In the genomic region with DNA sequence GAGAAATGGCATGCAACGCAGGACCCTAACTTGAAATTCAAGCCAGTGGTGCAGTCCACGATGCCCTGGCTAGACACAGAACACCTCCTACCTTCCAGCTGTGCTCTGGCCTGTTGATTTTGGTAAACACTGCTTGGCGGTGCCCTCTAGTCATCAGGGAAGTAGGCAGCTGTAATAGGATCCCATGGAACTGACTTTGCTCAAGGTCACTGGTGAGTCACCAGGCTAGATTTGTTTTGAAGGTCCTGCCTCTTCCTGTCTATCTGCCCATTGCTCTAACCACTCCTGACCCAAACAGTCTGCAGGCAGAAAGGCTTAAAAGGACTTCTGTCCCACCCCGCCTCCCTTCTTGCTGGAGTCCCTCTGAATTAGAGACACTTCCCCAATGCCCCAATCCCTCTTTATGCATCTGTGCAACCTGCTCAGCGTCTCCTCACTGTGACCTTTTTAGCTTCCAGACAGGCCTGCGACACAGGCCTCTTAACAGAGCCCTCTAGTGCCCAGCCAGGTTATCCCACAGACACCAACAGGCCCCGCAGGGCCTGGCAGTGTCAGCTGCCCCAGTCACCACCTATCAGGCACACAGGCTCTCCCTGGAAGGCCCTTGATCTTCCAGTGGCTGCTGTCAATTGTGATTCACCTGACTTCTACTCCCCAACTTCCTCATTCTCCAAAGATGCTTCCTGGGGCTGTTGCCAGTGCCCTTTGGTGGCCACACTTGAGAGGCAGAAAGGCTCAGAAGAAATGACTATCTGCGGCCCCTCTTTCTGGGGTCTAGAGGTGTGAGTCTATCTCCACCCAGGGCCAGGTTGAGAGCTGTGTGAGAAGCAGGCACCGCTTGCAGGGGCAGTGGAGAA, we compare ENCODE assay signal across 1 cellular context.
TF ChIP-seq lines count a peak whose summit lies in the region.

No MANE protein-coding gene starts in this region.

TF ChIP-seq in K562, 482 proteins besides CTCF, POLR2A, EP300 and RAD21 (continues in another document):
- TF ChIP-seq, protein P1, sequence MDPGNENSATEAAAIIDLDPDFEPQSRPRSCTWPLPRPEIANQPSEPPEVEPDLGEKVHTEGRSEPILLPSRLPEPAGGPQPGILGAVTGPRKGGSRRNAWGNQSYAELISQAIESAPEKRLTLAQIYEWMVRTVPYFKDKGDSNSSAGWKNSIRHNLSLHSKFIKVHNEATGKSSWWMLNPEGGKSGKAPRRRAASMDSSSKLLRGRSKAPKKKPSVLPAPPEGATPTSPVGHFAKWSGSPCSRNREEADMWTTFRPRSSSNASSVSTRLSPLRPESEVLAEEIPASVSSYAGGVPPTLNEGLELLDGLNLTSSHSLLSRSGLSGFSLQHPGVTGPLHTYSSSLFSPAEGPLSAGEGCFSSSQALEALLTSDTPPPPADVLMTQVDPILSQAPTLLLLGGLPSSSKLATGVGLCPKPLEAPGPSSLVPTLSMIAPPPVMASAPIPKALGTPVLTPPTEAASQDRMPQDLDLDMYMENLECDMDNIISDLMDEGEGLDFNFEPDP (CRISPR knock-in tag; IDR thresholded peaks at IDR 0.05), result no peak
- TF ChIP-seq THRB (CRISPR knock-in tag; conservative IDR thresholded peaks at IDR 0.05) (no peak), ZC3H4 (CRISPR knock-in tag; IDR thresholded peaks at IDR 0.05; ENCODE audit: borderline replicate concordance) (no peak), PRDM10 (IDR thresholded peaks at IDR 0.05; ENCODE audit: partially characterized antibody) (no peak), MED1 (CRISPR knock-in tag; IDR thresholded peaks at IDR 0.05; ENCODE audit: borderline replicate concordance) (no peak), ESRRB (CRISPR knock-in tag; IDR thresholded peaks at IDR 0.05; ENCODE audit: borderline replicate concordance) (no peak), ESRRA (IDR thresholded peaks at IDR 0.05; ENCODE audit: borderline replicate concordance, low read depth) (peak; percentile 99), SIN3B (IDR thresholded peaks at IDR 0.05; ENCODE audit: low read depth) (no peak), ZBTB7A (IDR thresholded peaks at IDR 0.05; ENCODE audit: borderline replicate concordance, control insufficient read depth, low read depth, low read length) (no peak), NR2F6 (CRISPR knock-in tag; IDR thresholded peaks at IDR 0.05) (no peak), ZNF41 (CRISPR knock-in tag; conservative IDR thresholded peaks at IDR 0.05) (no peak), ZNF668 (CRISPR knock-in tag; IDR thresholded peaks at IDR 0.05) (no peak), BCL6 (CRISPR knock-in tag; IDR thresholded peaks at IDR 0.05) (no peak), NFYB (IDR thresholded peaks at IDR 0.05; ENCODE audit: extremely low read depth, insufficient read length) (no peak), ZFX (CRISPR knock-in tag; IDR thresholded peaks at IDR 0.05) (peak; percentile 62), ZNF253 (CRISPR knock-in tag; conservative IDR thresholded peaks at IDR 0.05) (no peak), FOXK2 (conservative IDR thresholded peaks at IDR 0.05 in 1 of 2, IDR thresholded peaks at IDR 0.05 in 1 of 2; ENCODE audit: low read depth in 2 of 2) (peak in 1 of 2 experiments; percentile 58; a peak in 1 of 4 replicates), POLR2H (tag; IDR thresholded peaks at IDR 0.05; ENCODE audit: low read depth) (no peak), TEAD4 (IDR thresholded peaks at IDR 0.05; ENCODE audit: low read length) (no peak), TEAD4 (CRISPR knock-in tag; IDR thresholded peaks at IDR 0.05; ENCODE audit: borderline replicate concordance) (no peak), ZFP1 (CRISPR knock-in tag; IDR thresholded peaks at IDR 0.05) (no peak), ID3 (CRISPR knock-in tag; IDR thresholded peaks at IDR 0.05) (no peak), ID3 (tag; IDR thresholded peaks at IDR 0.05) (peak; percentile 64; the same call in 1 of the 2 replicates), TFAM (CRISPR knock-in tag; conservative IDR thresholded peaks at IDR 0.05) (no peak), DNMT1 (IDR thresholded peaks at IDR 0.05) (no peak), CBFB (CRISPR knock-in tag; IDR thresholded peaks at IDR 0.05) (no peak), HEY1 (CRISPR knock-in tag; IDR thresholded peaks at IDR 0.05; ENCODE audit: borderline replicate concordance) (no peak), RBM34 (IDR thresholded peaks at IDR 0.05; ENCODE audit: borderline replicate concordance, insufficient read depth, low read length) (no peak)
- TF ChIP-seq, protein P2, sequence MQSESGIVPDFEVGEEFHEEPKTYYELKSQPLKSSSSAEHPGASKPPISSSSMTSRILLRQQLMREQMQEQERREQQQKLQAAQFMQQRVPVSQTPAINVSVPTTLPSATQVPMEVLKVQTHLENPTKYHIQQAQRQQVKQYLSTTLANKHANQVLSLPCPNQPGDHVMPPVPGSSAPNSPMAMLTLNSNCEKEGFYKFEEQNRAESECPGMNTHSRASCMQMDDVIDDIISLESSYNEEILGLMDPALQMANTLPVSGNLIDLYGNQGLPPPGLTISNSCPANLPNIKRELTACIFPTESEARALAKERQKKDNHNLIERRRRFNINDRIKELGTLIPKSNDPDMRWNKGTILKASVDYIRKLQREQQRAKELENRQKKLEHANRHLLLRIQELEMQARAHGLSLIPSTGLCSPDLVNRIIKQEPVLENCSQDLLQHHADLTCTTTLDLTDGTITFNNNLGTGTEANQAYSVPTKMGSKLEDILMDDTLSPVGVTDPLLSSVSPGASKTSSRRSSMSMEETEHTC (IDR thresholded peaks at IDR 0.05), result no peak
- TF ChIP-seq, protein P3, sequence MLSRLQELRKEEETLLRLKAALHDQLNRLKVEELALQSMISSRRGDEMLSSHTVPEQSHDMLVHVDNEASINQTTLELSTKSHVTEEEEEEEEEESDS (CRISPR knock-in tag; IDR thresholded peaks at IDR 0.05), result no peak
- TF ChIP-seq, protein P4, sequence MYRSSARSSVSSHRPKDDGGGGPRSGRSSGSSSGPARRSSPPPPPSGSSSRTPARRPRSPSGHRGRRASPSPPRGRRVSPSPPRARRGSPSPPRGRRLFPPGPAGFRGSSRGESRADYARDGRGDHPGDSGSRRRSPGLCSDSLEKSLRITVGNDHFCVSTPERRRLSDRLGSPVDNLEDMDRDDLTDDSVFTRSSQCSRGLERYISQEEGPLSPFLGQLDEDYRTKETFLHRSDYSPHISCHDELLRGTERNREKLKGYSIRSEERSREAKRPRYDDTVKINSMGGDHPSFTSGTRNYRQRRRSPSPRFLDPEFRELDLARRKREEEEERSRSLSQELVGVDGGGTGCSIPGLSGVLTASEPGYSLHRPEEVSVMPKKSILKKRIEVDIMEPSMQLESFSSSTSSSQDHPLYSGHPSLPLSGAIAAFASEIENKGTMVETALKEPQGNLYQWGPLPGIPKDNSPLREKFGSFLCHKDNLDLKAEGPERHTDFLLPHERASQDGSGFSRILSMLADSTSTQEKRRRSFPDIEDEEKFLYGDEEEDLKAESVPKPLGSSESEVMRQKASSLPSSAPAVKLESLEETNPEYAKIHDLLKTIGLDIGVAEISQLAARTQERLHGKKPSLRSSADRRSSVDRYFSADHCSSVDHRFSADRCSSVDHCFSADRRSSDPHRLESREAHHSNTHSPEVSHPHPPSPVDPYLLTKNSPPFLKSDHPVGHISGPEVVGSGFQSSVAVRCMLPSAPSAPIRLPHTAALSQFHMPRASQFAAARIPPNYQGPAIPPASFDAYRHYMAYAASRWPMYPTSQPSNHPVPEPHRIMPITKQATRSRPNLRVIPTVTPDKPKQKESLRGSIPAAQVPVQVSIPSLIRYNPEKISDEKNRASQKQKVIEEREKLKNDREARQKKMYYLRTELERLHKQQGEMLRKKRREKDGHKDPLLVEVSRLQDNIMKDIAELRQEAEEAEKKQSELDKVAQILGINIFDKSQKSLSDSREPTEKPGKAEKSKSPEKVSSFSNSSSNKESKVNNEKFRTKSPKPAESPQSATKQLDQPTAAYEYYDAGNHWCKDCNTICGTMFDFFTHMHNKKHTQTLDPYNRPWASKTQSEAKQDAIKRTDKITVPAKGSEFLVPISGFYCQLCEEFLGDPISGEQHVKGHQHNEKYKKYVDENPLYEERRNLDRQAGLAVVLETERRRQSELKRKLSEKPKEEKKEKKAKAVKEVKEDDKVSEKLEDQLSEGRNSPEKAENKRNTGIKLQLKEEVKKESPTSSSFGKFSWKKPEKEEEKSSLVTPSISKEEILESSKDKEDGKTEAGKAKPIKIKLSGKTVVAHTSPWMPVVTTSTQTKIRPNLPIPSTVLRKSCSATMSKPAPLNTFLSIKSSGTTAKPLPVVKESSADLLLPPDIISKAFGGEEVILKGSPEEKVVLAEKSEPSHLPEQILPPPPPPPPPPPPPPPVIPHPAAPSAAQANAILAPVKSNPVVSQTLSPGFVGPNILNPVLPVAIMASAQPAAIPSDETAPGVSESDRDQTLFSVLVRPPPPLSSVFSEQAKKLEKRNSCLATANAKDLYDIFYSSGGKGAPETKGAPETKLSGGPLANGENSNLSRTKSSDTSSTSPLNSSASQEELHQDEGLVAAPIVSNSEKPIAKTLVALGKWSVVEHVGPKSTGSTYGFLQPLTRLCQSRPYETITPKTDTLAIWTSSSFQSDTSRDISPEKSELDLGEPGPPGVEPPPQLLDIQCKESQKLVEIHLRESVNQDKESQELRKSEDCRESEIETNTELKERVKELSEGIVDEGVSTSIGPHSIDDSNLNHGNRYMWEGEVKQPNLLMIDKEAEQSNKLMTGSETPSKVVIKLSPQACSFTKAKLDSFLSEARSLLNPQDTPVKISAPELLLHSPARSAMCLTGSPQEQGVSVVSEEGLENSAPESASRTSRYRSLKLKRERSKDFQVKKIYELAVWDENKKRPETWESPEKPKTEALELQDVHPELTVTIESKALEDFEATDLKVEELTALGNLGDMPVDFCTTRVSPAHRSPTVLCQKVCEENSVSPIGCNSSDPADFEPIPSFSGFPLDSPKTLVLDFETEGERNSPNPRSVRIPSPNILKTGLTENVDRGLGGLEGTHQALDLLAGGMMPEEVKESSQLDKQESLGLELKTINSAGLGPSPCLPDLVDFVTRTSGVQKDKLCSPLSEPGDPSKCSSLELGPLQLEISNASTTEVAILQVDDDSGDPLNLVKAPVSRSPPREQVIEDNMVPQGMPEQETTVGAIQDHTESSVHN (IDR thresholded peaks at IDR 0.05; ENCODE audit: borderline replicate concordance in 1 of 2, low read depth in 1 of 2), result no peak
- TF ChIP-seq, protein P5, sequence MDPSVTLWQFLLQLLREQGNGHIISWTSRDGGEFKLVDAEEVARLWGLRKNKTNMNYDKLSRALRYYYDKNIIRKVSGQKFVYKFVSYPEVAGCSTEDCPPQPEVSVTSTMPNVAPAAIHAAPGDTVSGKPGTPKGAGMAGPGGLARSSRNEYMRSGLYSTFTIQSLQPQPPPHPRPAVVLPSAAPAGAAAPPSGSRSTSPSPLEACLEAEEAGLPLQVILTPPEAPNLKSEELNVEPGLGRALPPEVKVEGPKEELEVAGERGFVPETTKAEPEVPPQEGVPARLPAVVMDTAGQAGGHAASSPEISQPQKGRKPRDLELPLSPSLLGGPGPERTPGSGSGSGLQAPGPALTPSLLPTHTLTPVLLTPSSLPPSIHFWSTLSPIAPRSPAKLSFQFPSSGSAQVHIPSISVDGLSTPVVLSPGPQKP (CRISPR knock-in tag; IDR thresholded peaks at IDR 0.05), result no peak
- TF ChIP-seq, protein P6, sequence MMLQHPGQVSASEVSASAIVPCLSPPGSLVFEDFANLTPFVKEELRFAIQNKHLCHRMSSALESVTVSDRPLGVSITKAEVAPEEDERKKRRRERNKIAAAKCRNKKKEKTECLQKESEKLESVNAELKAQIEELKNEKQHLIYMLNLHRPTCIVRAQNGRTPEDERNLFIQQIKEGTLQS (IDR thresholded peaks at IDR 0.05), result peak; percentile 95
- TF ChIP-seq, protein P6 (CRISPR knock-in tag; conservative IDR thresholded peaks at IDR 0.05), result 0 out of 2 replicates have a peak, but pooled peaks have one; percentile 49
- TF ChIP-seq, protein P7, sequence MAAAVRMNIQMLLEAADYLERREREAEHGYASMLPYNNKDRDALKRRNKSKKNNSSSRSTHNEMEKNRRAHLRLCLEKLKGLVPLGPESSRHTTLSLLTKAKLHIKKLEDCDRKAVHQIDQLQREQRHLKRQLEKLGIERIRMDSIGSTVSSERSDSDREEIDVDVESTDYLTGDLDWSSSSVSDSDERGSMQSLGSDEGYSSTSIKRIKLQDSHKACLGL (CRISPR knock-in tag; IDR thresholded peaks at IDR 0.05; ENCODE audit: borderline replicate concordance, poor library complexity, severe bottlenecking), result no peak
- TF ChIP-seq, protein P8, sequence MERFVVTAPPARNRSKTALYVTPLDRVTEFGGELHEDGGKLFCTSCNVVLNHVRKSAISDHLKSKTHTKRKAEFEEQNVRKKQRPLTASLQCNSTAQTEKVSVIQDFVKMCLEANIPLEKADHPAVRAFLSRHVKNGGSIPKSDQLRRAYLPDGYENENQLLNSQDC (CRISPR knock-in tag; IDR thresholded peaks at IDR 0.05), result no peak
